7 cellular contexts compared by ENCODE assay signal in the genomic region with DNA sequence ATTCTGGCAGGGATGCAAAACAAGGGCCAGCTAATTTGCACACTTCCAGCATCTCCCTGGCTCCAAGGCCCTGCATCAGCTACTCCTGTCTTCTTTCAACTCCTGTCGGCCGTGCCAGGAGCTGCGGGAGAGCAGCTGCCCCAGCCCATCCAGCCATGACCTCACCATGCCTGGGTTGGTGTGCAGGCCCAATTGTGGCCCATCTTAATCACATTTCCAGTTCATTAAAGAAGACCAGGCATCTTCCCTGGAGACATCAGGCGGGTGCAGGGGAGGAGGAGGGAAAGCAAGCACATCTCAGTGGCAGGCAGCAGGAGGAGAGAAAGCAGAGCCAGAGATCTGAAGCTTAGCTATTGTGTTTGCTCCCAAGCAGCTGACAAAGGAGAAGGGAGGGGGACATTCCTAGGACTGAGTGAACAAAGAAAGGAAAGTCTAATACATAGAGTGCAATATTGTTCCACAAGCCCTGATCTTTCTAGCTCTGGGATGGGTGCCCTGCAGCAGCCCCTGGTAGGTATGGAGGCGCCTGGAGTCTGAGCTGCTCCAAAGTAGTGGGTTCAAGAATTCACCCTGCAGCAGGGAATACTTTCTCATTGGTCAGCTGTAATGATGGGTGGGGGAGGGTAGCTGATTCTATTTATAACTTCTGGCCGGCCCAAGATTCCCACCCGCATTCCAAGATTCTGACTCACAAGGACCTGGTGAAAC. TPM values are rescaled to one million over a fixed set of nuclear protein-coding genes. Genes with fewer than 3 reads are reported as not detected.
DNase-seq lines count a peak whose midpoint lies in the region; ATAC-seq and TF ChIP-seq lines count a peak whose summit lies in the region.

No MANE protein-coding gene starts in this region.

- no peak for TF ChIP-seq POLR2A in IMR-90 (IDR thresholded peaks at IDR 0.05; ENCODE audit: low read depth, low read length)

- no peak overlapping the region for H3K9ac ChIP-seq in IMR-90 (ENCODE audit: low read depth, low read length)

- DNase-seq in IMR-90: peak; percentile 56
- DNase-seq in dorsolateral prefrontal cortex: peak in 1 of 10 donors; percentile 30
- peak; percentile 86 for DNase-seq in kidney tubule cell (ENCODE audit: low spot score)
- DNase-seq in thoracic aorta (ENCODE audit: low spot score): no peak
- DNase-seq in NCI-H1092 treated with DMSO at 0.1 percent for 48 hours (lab: John Stamatoyannopoulos, UW): no peak
- DNase-seq in activated naive CD8-positive, alpha-beta T cell treated with anti-CD3 and anti-CD28 coated beads for 36 hours: no peak
- no peak for DNase-seq in CD1c-positive myeloid dendritic cell (ENCODE audit: extremely low spot score)

- H3K4me2 ChIP-seq in IMR-90 (ENCODE audit: low read depth, low read length): no peak overlapping the region

- H3K27ac Mint-ChIP-seq in activated naive CD8-positive, alpha-beta T cell treated with anti-CD3 and anti-CD28 coated beads for 36 hours: no peak overlapping the region

- POLR2A ChIA-PET in IMR-90 (lab: Charles Lee; ENCODE audit: unreplicated experiment): no interaction called here

- no peaks in the 10 kb centered on the region for H3K36me3 ChIP-seq in IMR-90 (ENCODE audit: control insufficient read depth, insufficient read depth, low read length)
- H3K36me3 ChIP-seq in thoracic aorta: no peaks in the 10 kb centered on the region

- H3K56ac ChIP-seq in IMR-90 (ENCODE audit: extremely low read depth, insufficient read depth, low read length): no peak overlapping the region

- ATAC-seq in IMR-90 (ENCODE audit: low read depth) (peak; percentile 35), thoracic aorta (ENCODE audit: insufficient number of reproducible peaks, low FRiP score, low read depth) (no peak)

- no peak for TF ChIP-seq CTCF in IMR-90 (conservative IDR thresholded peaks at IDR 0.05; ENCODE audit: low read depth, low read length)
- TF ChIP-seq CTCF in dorsolateral prefrontal cortex (IDR thresholded peaks at IDR 0.05 in 54 of 56, conservative IDR thresholded peaks at IDR 0.05 in 2 of 56; ENCODE audit: low read depth in 1 of 56, partially characterized antibody in 56 of 56): peak in 1 of 56 donors; percentile 7
- TF ChIP-seq CTCF in thoracic aorta (IDR thresholded peaks at IDR 0.05): no peak

- H3K79me1 ChIP-seq in IMR-90 (ENCODE audit: low read depth in 1 of 2, low read length in 2 of 2): no peaks in the 10 kb centered on the region

- dilution Hi-C loops in IMR-90 (cut with HindIII; ENCODE audit: low sequenced_read_pairs, unreplicated experiment): no loop called here

- H3K27ac ChIP-seq in IMR-90 (ENCODE audit: insufficient read depth, low read length) (no peak overlapping the region), dorsolateral prefrontal cortex (peak overlapping the region in 55 of 59 donors; percentile 4 to 87 (median 65)), thoracic aorta (peak overlapping the region; percentile 13 to 26)

- peak overlapping the region; percentile 25 for H2BK5ac ChIP-seq in IMR-90 (ENCODE audit: low read depth, low read length, poor library complexity, severe bottlenecking)

- H3K4me3 ChIP-seq in IMR-90 (ENCODE audit: insufficient read depth, low read depth, low read length) (no peak overlapping the region), dorsolateral prefrontal cortex (no peak overlapping the region), thoracic aorta (no peak overlapping the region)

- TF ChIP-seq RAD21 in IMR-90 (IDR thresholded peaks at IDR 0.05; ENCODE audit: low read length): no peak

- H4K8ac ChIP-seq in IMR-90 (ENCODE audit: low read depth in 2 of 2, low read length in 2 of 2): peak overlapping the region in 1 of 2 experiments; percentile 55; a peak in 2 of 4 replicates

- no TSS peak for BruUV-seq in IMR-90 (replicated peaks; lab: Mats Ljungman, UMichigan)

- WGBS in IMR-90 (ENCODE audit: extremely low coverage in 2 of 2, insufficient read length in 1 of 2), 2 experiments: no CpG with 5 or more reads among the region's 7 CpGs

- peak overlapping the region; percentile 86 for H3K14ac ChIP-seq in IMR-90 (replicated peaks; ENCODE audit: low read depth, low read length)

- H3K9me3 ChIP-seq in IMR-90 (ENCODE audit: control insufficient read depth, insufficient read depth, low read length) (no peaks in the 10 kb centered on the region), thoracic aorta (no peaks in the 10 kb centered on the region)

- H4K20me1 ChIP-seq in IMR-90 (ENCODE audit: insufficient read depth, low read length): no peaks in the 10 kb centered on the region

- peaks cover 6% of the 10 kb centered on the region for H3K4me1 Mint-ChIP-seq in activated naive CD8-positive, alpha-beta T cell treated with anti-CD3 and anti-CD28 coated beads for 36 hours

- H2AFZ ChIP-seq in IMR-90 (replicated peaks; ENCODE audit: low read length, poor library complexity): peak overlapping the region; percentile 73

- peak overlapping the region; percentile 37 for H2AK5ac ChIP-seq in IMR-90 (ENCODE audit: low read depth, low read length)

- H3K27me3 Mint-ChIP-seq in activated naive CD8-positive, alpha-beta T cell treated with anti-CD3 and anti-CD28 coated beads for 36 hours: no peaks in the 10 kb centered on the region

- no peaks in the 10 kb centered on the region for H3K36me3 Mint-ChIP-seq in activated naive CD8-positive, alpha-beta T cell treated with anti-CD3 and anti-CD28 coated beads for 36 hours

- in situ Hi-C loops in IMR-90 (cut with MboI; ENCODE audit: low sequenced_read_pairs): no loop called here

- H3K4me1 ChIP-seq in IMR-90 (ENCODE audit: control insufficient read depth, insufficient read depth, low read length) (peaks cover 22% of the 10 kb centered on the region), thoracic aorta (ENCODE audit: control insufficient read depth in 1 of 2, low read depth in 2 of 2) (peaks cover 11 to 17% of the 10 kb centered on the region in 2 donors)

- no peak overlapping the region for H3K4me3 Mint-ChIP-seq in activated naive CD8-positive, alpha-beta T cell treated with anti-CD3 and anti-CD28 coated beads for 36 hours

- intact Hi-C loops in IMR-90 (cut with micrococcal nuclease) (no loop called here), dorsolateral prefrontal cortex (cut with DNase I) (no loop called here)

- peak overlapping the region; percentile 72 for H4K91ac ChIP-seq in IMR-90 (ENCODE audit: insufficient read depth, low read depth, low read length)

- CTCF ChIA-PET in IMR-90 (lab: Yijun Ruan, JAX): interaction anchor here (0.5 to 1.2 kb wide), 6 partner anchors 9 to 200 kb away, joined by 3 to 6 read pairs (median 4); no protein-coding TSS in a partner anchor

- peaks cover 24% of the 10 kb centered on the region for H3K9me1 ChIP-seq in IMR-90 (ENCODE audit: insufficient read depth, low read length)

- peak overlapping the region; percentile 85 for H2AK9ac ChIP-seq in IMR-90 (replicated peaks; ENCODE audit: low read depth, low read length, poor library complexity)

- peak overlapping the region; percentile 11; the same call in 1 of the 3 replicates for H2BK15ac ChIP-seq in IMR-90 (ENCODE audit: low read depth, low read length)

- H3K23ac ChIP-seq in IMR-90 (ENCODE audit: low read depth, low read length): peak overlapping the region; percentile 81

- H3K27me3 ChIP-seq in IMR-90 (ENCODE audit: control insufficient read depth, insufficient read depth, low read length) (no peaks in the 10 kb centered on the region), dorsolateral prefrontal cortex (no peaks in the 10 kb centered on the region), thoracic aorta (replicated peaks; ENCODE audit: insufficient read depth) (no peaks in the 10 kb centered on the region)

- H3K4ac ChIP-seq in IMR-90 (ENCODE audit: low read depth, low read length): peak overlapping the region; percentile 91

- H4K5ac ChIP-seq in IMR-90 (ENCODE audit: low read depth, low read length): no peak overlapping the region

- H3K9me3 Mint-ChIP-seq in activated naive CD8-positive, alpha-beta T cell treated with anti-CD3 and anti-CD28 coated beads for 36 hours: no peaks in the 10 kb centered on the region

- peak overlapping the region; percentile 90 for H2BK20ac ChIP-seq in IMR-90 (ENCODE audit: low read depth, low read length)

- H3K18ac ChIP-seq in IMR-90 (ENCODE audit: low read depth, low read length): no peak overlapping the region

- H2BK120ac ChIP-seq in IMR-90 (ENCODE audit: low read depth, low read length): peak overlapping the region; percentile 90

TF ChIP-seq in IMR-90, 13 proteins besides CTCF, POLR2A, EP300 and RAD21:
- TF ChIP-seq USF2 (IDR thresholded peaks at IDR 0.05; ENCODE audit: low read depth, low read length) (no peak), CEBPB (IDR thresholded peaks at IDR 0.05; ENCODE audit: low read depth, low read length) (no peak)

RNA-seq across cellular contexts. Expression of gene VWF, which starts 40.1 kb away (rescaled TPM):
- total RNA-seq in IMR-90 (2012; rRNA removed) (under 0.01 TPM in 2 replicates), dorsolateral prefrontal cortex (100 to 1,000 TPM in 52 of 120 experiments, 10 to 100 TPM in 68; 40.1 to 267 (median 91.6) TPM), thoracic aorta (100 to 1,000 TPM; 164 to 251 TPM)
- polyA plus RNA-seq in IMR-90 (2012; rRNA removed): 0.09 and 0.10 TPM in 2 replicates
- polyA plus RNA-seq in IMR-90 (2012; cell fraction: cytosol; rRNA removed): 0.04 and 0.11 TPM in 2 replicates
- polyA plus RNA-seq in IMR-90 (2012; cell fraction: nucleus; rRNA removed; ENCODE audit: low replicate concordance): 0.14 and 0.34 TPM in 2 replicates
- total RNA-seq in activated naive CD8-positive, alpha-beta T cell treated with anti-CD3 and anti-CD28 coated beads for 36 hours: under 1 TPM; 0.24 to 0.25 TPM

Comparison
In these comparisons a context has a peak if more than half of its experiments do, and no peak if none do; other contexts are left out.
1. DNase-seq: peak in IMR-90 (single experiment) and kidney tubule cell (single experiment); none in thoracic aorta (single experiment), NCI-H1092 treated with DMSO at 0.1 percent for 48 hours (single experiment), activated naive CD8-positive, alpha-beta T cell treated with anti-CD3 and anti-CD28 coated beads for 36 hours (single experiment) and CD1c-positive myeloid dendritic cell (single experiment).
2. RNA of gene VWF, which starts 40.1 kb away (total RNA-seq): 164 to 251 TPM in thoracic aorta and 40.1 to 267 TPM in dorsolateral prefrontal cortex; 0.24 to 0.25 TPM in activated naive CD8-positive, alpha-beta T cell treated with anti-CD3 and anti-CD28 coated beads for 36 hours and under 0.01 TPM in IMR-90; every median in the first group is over 10 times any median in the second.